27 cellular contexts compared by ENCODE assay signal in genomic region chr6:30340589-30341054, GRCh38.
"Had no signal": no experiment of that assay in that cellular context is flagged by ENCODE, and none has a peak within 500 bp of the region (broad histone marks: within the 10 kb centered on the region; RNA-seq: fewer than 3 reads in every experiment).

No MANE protein-coding gene starts in this region.

- H3K36me3 ChIP-seq: neural progenitor cell, prostate gland had no signal

- H3K4me2 ChIP-seq: neural progenitor cell, smooth muscle cell had no signal

- H3K4me3 Mint-ChIP-seq: dendritic cell treated with granulocyte-macrophage colony-stimulating factor and Interleukin-4, amounts not matched to agents 40 ng/mL and 50 ng/mL, for 4 days; naive thymus-derived CD4-positive, alpha-beta T cell; nephron; neural progenitor cell; type B pancreatic cell had no signal

- H2AFZ ChIP-seq: neural progenitor cell had no signal

- H3K4me1 ChIP-seq: colonic mucosa, prostate gland had no signal

- H3K9me3 Mint-ChIP-seq: dendritic cell treated with granulocyte-macrophage colony-stimulating factor and Interleukin-4, amounts not matched to agents 40 ng/mL and 50 ng/mL, for 4 days; naive thymus-derived CD4-positive, alpha-beta T cell; nephron; neural progenitor cell; type B pancreatic cell had no signal

- H3K9ac ChIP-seq: neural progenitor cell had no signal

- H3K27ac ChIP-seq: colonic mucosa, esophagus muscularis mucosa, heart right ventricle, left lung, neural progenitor cell, prostate gland, right atrium auricular region, stomach, thyroid gland had no signal

- H3K9me3 ChIP-seq: colonic mucosa, esophagus muscularis mucosa, heart right ventricle, left lung, prostate gland, right atrium auricular region, stomach, thyroid gland had no signal

- DNase-seq: colonic mucosa; effector memory CD4-positive, alpha-beta T cell; foreskin melanocyte; glutamatergic neuron; heart right ventricle; hippocampal formation; left cardiac atrium; left lung; mesendoderm; midbrain; naive thymus-derived CD4-positive, alpha-beta T cell; stimulated activated CD4-positive, alpha-beta T cell treated with anti-CD3 and anti-CD28 coated beads, Interleukin-12 subunit alpha, Interleukin-12 subunit beta, amount 100 ng/mL, for 4 hours; stimulated activated CD4-positive, alpha-beta T cell treated with anti-CD3 and anti-CD28 coated beads, Interleukin-1b, Interleukin-23, amount 100 ng/mL, for 48 hours; stimulated activated CD4-positive, alpha-beta T cell treated with anti-CD3 and anti-CD28 coated beads, Interleukin-4, amount 100 ng/mL, for 1 hour; stimulated activated CD8-positive, alpha-beta memory T cell treated with anti-CD3 and anti-CD28 coated beads, Interleukin-4, amount 100 ng/mL, for 48 hours; stimulated activated naive CD4-positive, alpha-beta T cell treated with Interleukin-2 at 50 U/mL for 16 hours; stomach; thyroid gland had no signal

- H3K27ac Mint-ChIP-seq: dendritic cell treated with granulocyte-macrophage colony-stimulating factor and Interleukin-4, amounts not matched to agents 40 ng/mL and 50 ng/mL, for 4 days; nephron; neural progenitor cell; type B pancreatic cell had no signal

- H3K27me3 ChIP-seq: colonic mucosa, esophagus muscularis mucosa, heart right ventricle, left lung, neural progenitor cell, right atrium auricular region, stomach, thyroid gland had no signal

- H3K27me3 Mint-ChIP-seq: dendritic cell treated with granulocyte-macrophage colony-stimulating factor and Interleukin-4, amounts not matched to agents 40 ng/mL and 50 ng/mL, for 4 days; naive thymus-derived CD4-positive, alpha-beta T cell; type B pancreatic cell had no signal

- H3K4me3 ChIP-seq: colonic mucosa, esophagus muscularis mucosa, heart right ventricle, left lung, neural progenitor cell, prostate gland, right atrium auricular region, smooth muscle cell, stomach, thyroid gland had no signal

- ATAC-seq: heart right ventricle; left cardiac atrium; left lung; naive thymus-derived CD4-positive, alpha-beta T cell; sciatic nerve had no signal
